ENCODE assay signal across 8 cellular contexts in genomic region chr2:241969182-241969581, GRCh38.
DNase-seq lines count a peak whose midpoint lies in the region; ATAC-seq, FAIRE-seq and TF ChIP-seq lines count a peak whose summit lies in the region.
"Not testable (repeated sequence)": the region's sequence is repeated elsewhere in the genome, so short reads cannot be mapped to it uniquely, and the experiment has no call there.

No MANE protein-coding gene starts in this region.

- peak overlapping the region; percentile 14 for H3K9ac ChIP-seq in neuronal stem cell (ENCODE audit: low read depth, low read length, poor library complexity)

- 100% methylated on average over 3 to 6 of the region's 6 CpGs for WGBS in neuronal stem cell (ENCODE audit: extremely low coverage in 2 of 2, insufficient read length in 2 of 2, insufficient replicate concordance in 1 of 2), 2 donors
- WGBS in spleen, 5 donors: 86 to 99% (median 98%) methylated on average over 6 of the region's 6 CpGs

- H2AFZ ChIP-seq in neuronal stem cell (ENCODE audit: low read length): not testable (repeated sequence)

- H2BK5ac ChIP-seq in neuronal stem cell (ENCODE audit: low read length): not testable (repeated sequence)

- not testable (repeated sequence) for H3K27ac ChIP-seq in Peyer's patch; neuronal stem cell (replicated peaks; ENCODE audit: low read length); spleen

- not testable (repeated sequence) for H3K27me3 Mint-ChIP-seq in memory B cell

- TF ChIP-seq CTCF in Peyer's patch (IDR thresholded peaks at IDR 0.05); spleen (IDR thresholded peaks at IDR 0.05 in 8 of 11, conservative IDR thresholded peaks at IDR 0.05 in 3 of 11): not testable (repeated sequence)

- H3K36me3 ChIP-seq in Peyer's patch; neuronal stem cell (replicated peaks in 1 of 2; ENCODE audit: control insufficient read depth in 2 of 2, insufficient read depth in 2 of 2, low read length in 2 of 2): not testable (repeated sequence)
- H3K36me3 ChIP-seq in spleen: peaks cover 0 to 39% (median 0%) of the 10 kb centered on the region in 6 donors

- not testable (repeated sequence) for H3K4me3 ChIP-seq in Peyer's patch; neuronal stem cell (ENCODE audit: low read length in 2 of 2); spleen

- not testable (repeated sequence) for H3K9me3 ChIP-seq in Peyer's patch; neuronal stem cell (replicated peaks in 1 of 2; ENCODE audit: control insufficient read depth in 2 of 2, insufficient read depth in 1 of 2, low read depth in 1 of 2, low read length in 2 of 2); spleen

- not testable (repeated sequence) for H3K4me1 ChIP-seq in Peyer's patch; neuronal stem cell (ENCODE audit: control insufficient read depth in 2 of 2, insufficient read depth in 1 of 2, low read depth in 1 of 2, low read length in 2 of 2)
- H3K4me1 ChIP-seq in spleen: peaks cover 11 to 40% (median 29%) of the 10 kb centered on the region in 6 donors

- H3K9me3 Mint-ChIP-seq in memory B cell: not testable (repeated sequence)

- H3K4ac ChIP-seq in neuronal stem cell (ENCODE audit: low read length): not testable (repeated sequence)

- peaks cover 29% of the 10 kb centered on the region for H3K4me1 Mint-ChIP-seq in memory B cell

- not testable (repeated sequence) for H3K23ac ChIP-seq in neuronal stem cell (ENCODE audit: low read depth, low read length, poor library complexity)

- H3K79me1 ChIP-seq in neuronal stem cell (ENCODE audit: low read depth, low read length): not testable (repeated sequence)

- not testable (repeated sequence) for H3K4me2 ChIP-seq in neuronal stem cell (ENCODE audit: insufficient read depth, low read length, poor library complexity, severe bottlenecking)

- intact Hi-C loops in cardiac septum (cut with DNase I); sciatic nerve (cut with DNase I); spleen (cut with DNase I; ENCODE audit: low total_unique reads): not testable (repeated sequence)

- H2AK5ac ChIP-seq in neuronal stem cell (ENCODE audit: low read depth, low read length): not testable (repeated sequence)

- ATAC-seq in memory B cell (ENCODE audit: low read depth); sciatic nerve: not testable (repeated sequence)

- not testable (repeated sequence) for TF ChIP-seq POLR2A in GM12891 (IDR thresholded peaks at IDR 0.05; ENCODE audit: low read depth, low read length); Peyer's patch (IDR thresholded peaks at IDR 0.05); spleen (IDR thresholded peaks at IDR 0.05)

- peak overlapping the region; percentile 92 for H3K27ac Mint-ChIP-seq in memory B cell

- not testable (repeated sequence) for H3K18ac ChIP-seq in neuronal stem cell (ENCODE audit: low read length)

- DNase-seq in GM12891 (ENCODE audit: insufficient read length, low spot score); memory B cell (ENCODE audit: low spot score in 2 of 2); neuronal stem cell (ENCODE audit: low spot score); urothelium cell line (ENCODE audit: low spot score): not testable (repeated sequence)
- DNase-seq in Peyer's patch (peak in 2 of 3 donors; percentile 2 to 24), cardiac septum (ENCODE audit: low spot score) (peak; percentile 15), sciatic nerve (ENCODE audit: low spot score) (peak; percentile 19), spleen (peak; percentile 4)

- not testable (repeated sequence) for H4K91ac ChIP-seq in neuronal stem cell (ENCODE audit: low read depth, low read length, poor library complexity)

- H4K8ac ChIP-seq in neuronal stem cell (ENCODE audit: low read depth, low read length): not testable (repeated sequence)

- not testable (repeated sequence) for H2BK120ac ChIP-seq in neuronal stem cell (ENCODE audit: low read depth, low read length)

- H3K14ac ChIP-seq in neuronal stem cell (ENCODE audit: low read length): not testable (repeated sequence)

- peak; percentile 52 for FAIRE-seq in GM12891 (lab: Jason Lieb, UNC)
- FAIRE-seq in urothelium cell line (lab: Jason Lieb, UNC): peak; percentile 91

- not testable (repeated sequence) for H2BK12ac ChIP-seq in neuronal stem cell (ENCODE audit: low read length)

- H2BK15ac ChIP-seq in neuronal stem cell (ENCODE audit: low read length): not testable (repeated sequence)

- H3K27me3 ChIP-seq in Peyer's patch; neuronal stem cell (ENCODE audit: control insufficient read depth in 3 of 3, insufficient read depth in 3 of 3, low read depth in 1 of 3, low read length in 3 of 3); spleen (replicated peaks in 1 of 7): not testable (repeated sequence)

- H3K36me3 Mint-ChIP-seq in memory B cell: peaks cover 37% of the 10 kb centered on the region

- not testable (repeated sequence) for H3K4me3 Mint-ChIP-seq in memory B cell
